In the genomic region with DNA sequence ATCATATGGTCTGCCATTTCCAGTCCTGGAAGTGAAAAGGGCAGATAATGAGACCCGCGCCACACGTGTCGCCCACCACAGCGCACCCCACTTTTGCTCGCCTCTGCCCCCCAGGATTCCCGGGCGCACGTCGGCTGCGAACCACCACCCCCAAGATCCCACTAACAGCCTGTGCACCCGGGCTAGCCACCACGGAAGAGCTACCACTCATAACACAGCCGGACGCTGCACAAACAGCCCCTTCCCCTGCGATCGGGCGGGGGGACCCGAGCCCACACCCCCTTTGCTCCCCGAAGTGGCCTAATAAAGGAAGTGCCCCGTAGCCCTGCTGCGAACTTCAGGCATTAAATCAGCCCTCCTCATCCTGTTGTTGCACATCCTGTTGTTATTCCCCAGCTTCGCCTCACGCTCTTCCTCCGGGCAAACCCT, we compare ENCODE assay signal across 8 cellular contexts. TPM values are rescaled to one million over a fixed set of nuclear protein-coding genes. Genes with fewer than 3 reads are reported as not detected.
DNase-seq lines count a peak whose midpoint lies in the region; ATAC-seq and TF ChIP-seq lines count a peak whose summit lies in the region.

No MANE protein-coding gene starts in this region.

- H3K9me3 Mint-ChIP-seq in chondrocyte (ENCODE audit: low read depth), result no peaks in the 10 kb centered on the region
- H3K9me3 Mint-ChIP-seq in mesothelial cell of epicardium, result no peaks in the 10 kb centered on the region

- TSS peak; percentile 81 for BruUV-seq in A673 (replicated peaks; lab: Mats Ljungman, UMichigan)

- peak overlapping the region; percentile 98 for H3K27ac Mint-ChIP-seq in chondrocyte (ENCODE audit: unreplicated experiment)
- H3K27ac Mint-ChIP-seq in mesothelial cell of epicardium, result peak overlapping the region; percentile 97

- intact Hi-C loops in A673 (cut with micrococcal nuclease; ENCODE audit: unreplicated experiment) (loop anchor here (1.0 to 10.0 kb wide), 6 partner anchors 98 to 1551 kb away; no protein-coding TSS in a partner anchor), vagina (cut with DNase I) (loop anchor here (2.0 to 10.0 kb wide), 2 partner anchors 161 to 387 kb away; no protein-coding TSS in a partner anchor)

- peaks cover 29% of the 10 kb centered on the region for H3K36me3 Mint-ChIP-seq in chondrocyte (ENCODE audit: low read depth)
- H3K36me3 Mint-ChIP-seq in mesothelial cell of epicardium, result peaks cover 6% of the 10 kb centered on the region

- no peaks in the 10 kb centered on the region for H3K9me3 ChIP-seq in A673 (ENCODE audit: low read depth, low read length, poor library complexity, severe bottlenecking)
- no peaks in the 10 kb centered on the region for H3K9me3 ChIP-seq in KOPT-K1 (ENCODE audit: insufficient read depth, low read length, poor library complexity, severe bottlenecking)
- no peaks in the 10 kb centered on the region for H3K9me3 ChIP-seq in vagina

- DNase-seq in A673 (ENCODE audit: low spot score) (no peak), chondrocyte (ENCODE audit: low spot score) (no peak), mesothelial cell of epicardium (ENCODE audit: low spot score in 2 of 2, unreplicated experiment in 2 of 2) (no peak), vagina (ENCODE audit: extremely low spot score in 2 of 2) (no peak), NCI-H82 treated with DMSO at 0.1 percent for 48 hours (lab: John Stamatoyannopoulos, UW; ENCODE audit: unreplicated experiment) (no peak)

- POLR2A ChIA-PET in A673 (lab: Charles Lee; ENCODE audit: low non-redundant PET), result interaction anchor here (0.5 to 1.2 kb wide), 5 partner anchors 19 to 489 kb away, joined by 3 to 6 read pairs (median 5); no protein-coding TSS in a partner anchor

- ATAC-seq in GM19023 (IDR thresholded peaks at IDR 0.05; ENCODE audit: unreplicated experiment) (peak; percentile 5), HG02571 (IDR thresholded peaks at IDR 0.05; ENCODE audit: unreplicated experiment) (no peak)

- H3K4me3 Mint-ChIP-seq in chondrocyte (ENCODE audit: unreplicated experiment) (peak overlapping the region; percentile 98), mesothelial cell of epicardium (peak overlapping the region; percentile 98)

- no peak for TF ChIP-seq CTCF in A673 (conservative IDR thresholded peaks at IDR 0.05; ENCODE audit: low read depth, low read length)
- TF ChIP-seq CTCF in chondrocyte (IDR thresholded peaks at IDR 0.05), result no peak
- no peak for TF ChIP-seq CTCF in mesothelial cell of epicardium (IDR thresholded peaks at IDR 0.05; ENCODE audit: unreplicated experiment)
- TF ChIP-seq CTCF in vagina (IDR thresholded peaks at IDR 0.05), result no peak

- H3K27me3 ChIP-seq in A673 (replicated peaks; ENCODE audit: insufficient read depth, low read depth, low read length, poor library complexity) (no peaks in the 10 kb centered on the region), vagina (no peaks in the 10 kb centered on the region)

- CTCF ChIA-PET in A673 (lab: Charles Lee), result interaction anchor here (0.7 kb wide), 1 partner anchor 22 kb away, joined by 3 read pairs; no protein-coding TSS in a partner anchor

- H3K4me3 ChIP-seq in A673 (ENCODE audit: low read depth, low read length, poor library complexity, severe bottlenecking) (peak overlapping the region; percentile 87), vagina (peak overlapping the region; percentile 62 to 97)

- peaks cover 44% of the 10 kb centered on the region for H3K4me1 Mint-ChIP-seq in chondrocyte (ENCODE audit: low read depth)
- H3K4me1 Mint-ChIP-seq in mesothelial cell of epicardium, result peaks cover 49% of the 10 kb centered on the region

- peak overlapping the region; percentile 96 for H3K27ac ChIP-seq in A673 (ENCODE audit: low read depth, low read length, poor library complexity, severe bottlenecking)
- peak overlapping the region; percentile 72 for H3K27ac ChIP-seq in KOPT-K1 (ENCODE audit: low read depth, low read length, poor library complexity, severe bottlenecking)
- H3K27ac ChIP-seq in vagina, result peak overlapping the region; percentile 98

- H3K36me3 ChIP-seq in A673 (ENCODE audit: insufficient read depth, low read length, poor library complexity, severe bottlenecking) (peaks cover 44% of the 10 kb centered on the region), KOPT-K1 (ENCODE audit: insufficient read depth, low read length) (no peaks in the 10 kb centered on the region), vagina (peaks cover 0 to 9% of the 10 kb centered on the region in 2 donors)

- H3K27me3 Mint-ChIP-seq in chondrocyte (ENCODE audit: low read depth), result no peaks in the 10 kb centered on the region
- no peaks in the 10 kb centered on the region for H3K27me3 Mint-ChIP-seq in mesothelial cell of epicardium (ENCODE audit: low read depth)

- H3K4me1 ChIP-seq in A673 (ENCODE audit: insufficient read depth, low read length, poor library complexity, severe bottlenecking), result peaks cover 25% of the 10 kb centered on the region
- H3K4me1 ChIP-seq in vagina, result peaks cover 38% of the 10 kb centered on the region

- no peak for TF ChIP-seq POLR2A in vagina (IDR thresholded peaks at IDR 0.05)

RNA-seq across cellular contexts. Expression of gene CITED2, which starts 0.5 kb away (rescaled TPM):
- 365 and 437 TPM in 2 replicates for total RNA-seq in A673 (2021)
- total RNA-seq in chondrocyte, result 144 to 233 TPM (median 228 TPM) in 3 replicates
- total RNA-seq in mesothelial cell of epicardium, result 85.0 to 92.9 TPM (median 91.1 TPM) in 3 replicates
- total RNA-seq in vagina, result 132 TPM
